8 cellular contexts compared by ENCODE assay signal in genomic region chr19:10404888-10405808, GRCh38. TPM values are rescaled to one million over a fixed set of nuclear protein-coding genes. Genes with fewer than 3 reads are reported as not detected.
DNase-seq lines count a peak whose midpoint lies in the region; ATAC-seq lines count a peak whose summit lies in the region.

No MANE protein-coding gene starts in this region.

- peaks cover 21% of the 10 kb centered on the region for H3K27me3 ChIP-seq in H7 (ENCODE audit: control insufficient read depth, insufficient read depth, low read length)

- peak overlapping the region; percentile 99 for H3K4me3 ChIP-seq in H7 (ENCODE audit: insufficient read depth, low read depth, low read length)

- no peaks in the 10 kb centered on the region; the same call in 1 of the 2 replicates for H3K36me3 ChIP-seq in H7 (replicated peaks; ENCODE audit: control insufficient read depth, insufficient read depth, low read length)

- peak; percentile 0 for ATAC-seq in esophagus mucosa
- ATAC-seq in HG03571 (IDR thresholded peaks at IDR 0.05; ENCODE audit: unreplicated experiment), result no peak
- ATAC-seq in GM19397 (IDR thresholded peaks at IDR 0.05; ENCODE audit: unreplicated experiment), result no peak

- peak; percentile 74 for DNase-seq in H7
- DNase-seq in activated CD4-positive, alpha-beta T cell treated with anti-CD3 and anti-CD28 coated beads for 48 hours, result peak; percentile 76
- DNase-seq in stimulated activated CD4-positive, alpha-beta T cell treated with anti-CD3 and anti-CD28 coated beads, Interleukin-2, amount 100 ng/mL, for 24 hours, result peak; percentile 61 to 65
- no peak for DNase-seq in NCI-H524 (lab: John Stamatoyannopoulos, UW)
- no peak for DNase-seq in NCI-H1436 (lab: John Stamatoyannopoulos, UW)

RNA-seq across cellular contexts. Expression of gene CDC37, which starts 1.8 kb away (rescaled TPM):
- 226 and 254 TPM in 2 replicates for total RNA-seq in H7 (2014; rRNA removed; shearing (Covaris generic))
- total RNA-seq in esophagus mucosa, result 86.5 TPM

RNA-seq across cellular contexts. Expression of gene PDE4A, which starts 15.2 kb away (rescaled TPM):
- 2.3 and 2.6 TPM in 2 replicates for total RNA-seq in H7 (2014; rRNA removed; shearing (Covaris generic))
- 0.92 TPM for total RNA-seq in esophagus mucosa

RNA-seq across cellular contexts. Expression of gene TYK2, which starts 24.8 kb away (rescaled TPM):
- total RNA-seq in H7 (2014; rRNA removed; shearing (Covaris generic)), result 48.0 and 48.3 TPM in 2 replicates
- total RNA-seq in esophagus mucosa, result 51.1 TPM

Comparison
In these comparisons a context has a peak if more than half of its experiments do, and no peak if none do; other contexts are left out.
1. DNase-seq: peak in H7 (single experiment), activated CD4-positive, alpha-beta T cell treated with anti-CD3 and anti-CD28 coated beads for 48 hours (single experiment) and stimulated activated CD4-positive, alpha-beta T cell treated with anti-CD3 and anti-CD28 coated beads, Interleukin-2, amount 100 ng/mL, for 24 hours (2 of 2); none in NCI-H524 (0 of 2) and NCI-H1436 (single experiment).